ENCODE assay signal across 10 cellular contexts in genomic region chr5:153717287-153717686, GRCh38.
"Had no signal": no experiment of that assay in that cellular context is flagged by ENCODE, and none has a peak within 500 bp of the region (broad histone marks: within the 10 kb centered on the region; RNA-seq: fewer than 3 reads in every experiment).

No MANE protein-coding gene starts in this region.

- FAIRE-seq: H1, H54, HepG2 had no signal

- H3K4me3 ChIP-seq: GM23338 had no signal

- H3K9ac ChIP-seq: KMS-11 had no signal

- H3K9me3 Mint-ChIP-seq: HFFc6 had no signal

- ATAC-seq: GM23338, HepG2 had no signal

- H3K4me3 Mint-ChIP-seq: GM23338, H9, HFFc6 had no signal

- H3K4me2 ChIP-seq: GM23338, KMS-11 had no signal

- H2AFZ ChIP-seq: GM23338 had no signal

- H3K36me3 Mint-ChIP-seq: IgD-negative memory B cell had no signal

- H3K27ac Mint-ChIP-seq: GM23338, H9, HFFc6, IgD-negative memory B cell had no signal

- DNase-seq: H9, HCEC 1CT, HFFc6 had no signal

- H3K27ac ChIP-seq: HL-60, KMS-11 had no signal

- H3K4me1 Mint-ChIP-seq: GM23338, H9, IgD-negative memory B cell had no signal
